13 cellular contexts compared by ENCODE assay signal in the genomic region with DNA sequence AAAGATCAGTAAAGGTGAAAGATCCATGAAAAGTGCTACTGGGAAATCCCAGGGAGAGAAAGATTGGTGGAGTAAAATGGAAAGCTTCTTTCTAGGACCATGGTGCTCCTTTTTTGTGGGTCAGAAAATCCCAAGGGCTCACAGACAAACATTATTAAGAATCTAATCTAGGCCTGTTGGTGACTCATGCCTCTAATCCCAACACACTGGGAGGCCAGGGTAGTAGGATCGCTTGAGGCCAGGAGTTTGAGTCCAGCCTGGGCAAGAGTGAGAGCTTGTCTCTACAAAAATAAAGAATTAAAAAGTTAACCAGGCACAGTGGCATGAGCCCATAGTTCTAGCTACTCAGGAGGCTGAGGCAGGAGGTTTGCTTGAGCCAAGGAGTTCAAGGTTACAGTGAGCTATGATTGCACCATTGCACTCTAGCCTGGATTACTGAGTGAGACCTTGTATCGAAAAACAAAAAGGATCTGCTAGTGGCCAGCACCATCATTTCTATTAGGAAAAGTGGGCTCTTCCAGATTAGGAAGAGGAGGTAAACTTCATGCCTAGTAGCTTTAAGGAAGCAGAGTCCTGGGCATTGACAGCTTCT.
"Had no signal": no experiment of that assay in that cellular context is flagged by ENCODE, and none has a peak within 500 bp of the region (broad histone marks: within the 10 kb centered on the region; RNA-seq: fewer than 3 reads in every experiment).

No MANE protein-coding gene starts in this region.

- H3K27me3 ChIP-seq: body of pancreas, colonic mucosa, gastrocnemius medialis had no signal

- ATAC-seq: activated CD8-positive, alpha-beta T cell treated with anti-CD3 and anti-CD28 coated beads for 36 hours; body of pancreas; gastrocnemius medialis had no signal

- H3K9me3 ChIP-seq: body of pancreas, colonic mucosa, gastrocnemius medialis had no signal

- H3K4me1 ChIP-seq: body of pancreas, colonic mucosa, gastrocnemius medialis had no signal

- DNase-seq: activated B cell treated with CpG ODN at 0.5 μM for 24 hours; activated CD4-positive, alpha-beta T cell treated with anti-CD3 and anti-CD28 coated beads for 4 hours; activated CD8-positive, alpha-beta T cell treated with anti-CD3 and anti-CD28 coated beads for 36 hours; activated naive CD4-positive, alpha-beta T cell treated with Interleukin-2 at 50 U/mL for 16 hours; activated naive CD8-positive, alpha-beta T cell treated with anti-CD3 and anti-CD28 coated beads, Interleukin-2, amount 10 ng/mL, durations not matched to agents 7 days and 5 days; activated T-cell treated with anti-CD3 and anti-CD28 coated beads, Interleukin-2, amount 50 U/mL, for 24 hours; body of pancreas; central memory CD4-positive, alpha-beta T cell; colonic mucosa; gastrocnemius medialis; head of caudate nucleus; midbrain; stimulated activated naive B cell treated with anti-CD40 and anti-IgM and Interleukin-4, amounts not matched to agents 10 μg/mL and 1 μg/mL and 100 μg/mL, for 72 hours had no signal

- H3K27ac ChIP-seq: body of pancreas, colonic mucosa, gastrocnemius medialis had no signal

- H3K4me3 ChIP-seq: body of pancreas, colonic mucosa, gastrocnemius medialis had no signal
